Comparison of ENCODE assay signal across 1 cellular context in the genomic region with DNA sequence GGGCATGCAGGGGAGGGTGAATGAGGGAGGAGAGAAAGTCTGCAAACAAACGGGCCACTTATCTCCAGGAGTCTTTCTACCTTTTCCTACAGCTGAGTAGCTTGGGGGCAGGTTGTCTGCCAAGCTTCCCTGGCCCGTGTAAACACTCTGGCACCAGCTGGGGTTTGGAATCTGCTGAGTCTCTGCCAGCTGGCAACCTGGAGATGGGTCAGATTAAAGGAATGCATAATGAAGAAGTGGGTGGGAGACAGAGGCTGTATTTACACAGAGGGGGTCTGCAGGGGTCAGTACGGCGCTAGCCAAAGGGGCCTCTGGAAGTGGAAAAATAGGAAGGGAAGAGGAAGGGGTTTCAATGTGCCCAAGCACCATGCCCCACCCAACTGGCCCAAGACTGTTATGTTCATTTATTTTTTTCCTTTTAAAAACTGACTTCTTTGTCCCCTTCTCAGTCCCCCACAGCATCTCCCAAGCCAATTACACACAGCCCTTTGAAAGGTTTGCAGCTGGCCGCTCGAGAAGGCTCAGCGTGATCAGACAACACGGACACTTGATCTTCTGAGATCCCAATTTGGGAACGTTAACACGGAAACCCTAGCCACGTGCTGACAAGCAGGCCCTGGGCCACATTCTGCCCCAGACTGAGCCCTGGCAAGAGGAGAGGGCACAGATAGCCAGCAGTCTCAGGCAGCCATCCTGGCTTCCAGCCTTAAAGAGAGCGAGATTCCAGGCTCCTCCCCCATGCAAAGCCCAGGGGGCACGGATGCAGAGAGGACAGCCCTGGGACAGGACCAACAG.
TF ChIP-seq lines count a peak whose summit lies in the region.

No MANE protein-coding gene starts in this region.

TF ChIP-seq in HepG2, 621 proteins besides CTCF, POLR2A, EP300 and RAD21 (continued from another document and continues in another):
- TF ChIP-seq ZNF75D (CRISPR knock-in tag; IDR thresholded peaks at IDR 0.05; ENCODE audit: borderline replicate concordance), result no peak
- TF ChIP-seq ZBTB38 (CRISPR knock-in tag; IDR thresholded peaks at IDR 0.05), result peak; percentile 44; the same call in 1 of the 2 replicates
- TF ChIP-seq ZNF260 (CRISPR knock-in tag; IDR thresholded peaks at IDR 0.05; ENCODE audit: borderline replicate concordance, low read depth), result no peak
- TF ChIP-seq ESRRA (CRISPR knock-in tag; IDR thresholded peaks at IDR 0.05; ENCODE audit: low read depth), result no peak
- no peak for TF ChIP-seq ZNF331 (CRISPR knock-in tag; IDR thresholded peaks at IDR 0.05)
- TF ChIP-seq KLF16 (CRISPR knock-in tag; IDR thresholded peaks at IDR 0.05), result no peak
- TF ChIP-seq NR1H2 (CRISPR knock-in tag; IDR thresholded peaks at IDR 0.05; ENCODE audit: borderline replicate concordance, low read depth), result no peak
- no peak for TF ChIP-seq BRD4 (CRISPR knock-in tag; IDR thresholded peaks at IDR 0.05)
- TF ChIP-seq RCOR2 (CRISPR knock-in tag; IDR thresholded peaks at IDR 0.05), result peak; percentile 2; the same call in 1 of the 2 replicates
- no peak for TF ChIP-seq ZNF746 (CRISPR knock-in tag; IDR thresholded peaks at IDR 0.05)
- TF ChIP-seq, protein P1, sequence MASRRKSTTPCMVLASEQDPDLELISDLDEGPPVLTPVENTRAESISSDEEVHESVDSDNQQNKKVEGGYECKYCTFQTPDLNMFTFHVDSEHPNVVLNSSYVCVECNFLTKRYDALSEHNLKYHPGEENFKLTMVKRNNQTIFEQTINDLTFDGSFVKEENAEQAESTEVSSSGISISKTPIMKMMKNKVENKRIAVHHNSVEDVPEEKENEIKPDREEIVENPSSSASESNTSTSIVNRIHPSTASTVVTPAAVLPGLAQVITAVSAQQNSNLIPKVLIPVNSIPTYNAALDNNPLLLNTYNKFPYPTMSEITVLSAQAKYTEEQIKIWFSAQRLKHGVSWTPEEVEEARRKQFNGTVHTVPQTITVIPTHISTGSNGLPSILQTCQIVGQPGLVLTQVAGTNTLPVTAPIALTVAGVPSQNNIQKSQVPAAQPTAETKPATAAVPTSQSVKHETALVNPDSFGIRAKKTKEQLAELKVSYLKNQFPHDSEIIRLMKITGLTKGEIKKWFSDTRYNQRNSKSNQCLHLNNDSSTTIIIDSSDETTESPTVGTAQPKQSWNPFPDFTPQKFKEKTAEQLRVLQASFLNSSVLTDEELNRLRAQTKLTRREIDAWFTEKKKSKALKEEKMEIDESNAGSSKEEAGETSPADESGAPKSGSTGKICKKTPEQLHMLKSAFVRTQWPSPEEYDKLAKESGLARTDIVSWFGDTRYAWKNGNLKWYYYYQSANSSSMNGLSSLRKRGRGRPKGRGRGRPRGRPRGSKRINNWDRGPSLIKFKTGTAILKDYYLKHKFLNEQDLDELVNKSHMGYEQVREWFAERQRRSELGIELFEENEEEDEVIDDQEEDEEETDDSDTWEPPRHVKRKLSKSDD (CRISPR knock-in tag; IDR thresholded peaks at IDR 0.05; ENCODE audit: low read depth), result peak; percentile 30; the same call in 1 of the 2 replicates
- no peak for TF ChIP-seq PLRG1 (conservative IDR thresholded peaks at IDR 0.05)
- peak; percentile 48; the same call in 1 of the 2 replicates for TF ChIP-seq GATAD2A (CRISPR knock-in tag; IDR thresholded peaks at IDR 0.05)
- no peak for TF ChIP-seq U2AF1 (optimal IDR thresholded peaks at IDR 0.05; ENCODE audit: low read depth, low read length)
- TF ChIP-seq ZNF567 (CRISPR knock-in tag; IDR thresholded peaks at IDR 0.05; ENCODE audit: borderline replicate concordance), result no peak
- TF ChIP-seq NKX3-1 (CRISPR knock-in tag; IDR thresholded peaks at IDR 0.05), result no peak
- TF ChIP-seq ZSCAN20 (CRISPR knock-in tag; IDR thresholded peaks at IDR 0.05; ENCODE audit: borderline replicate concordance), result no peak
- TF ChIP-seq, protein P2, sequence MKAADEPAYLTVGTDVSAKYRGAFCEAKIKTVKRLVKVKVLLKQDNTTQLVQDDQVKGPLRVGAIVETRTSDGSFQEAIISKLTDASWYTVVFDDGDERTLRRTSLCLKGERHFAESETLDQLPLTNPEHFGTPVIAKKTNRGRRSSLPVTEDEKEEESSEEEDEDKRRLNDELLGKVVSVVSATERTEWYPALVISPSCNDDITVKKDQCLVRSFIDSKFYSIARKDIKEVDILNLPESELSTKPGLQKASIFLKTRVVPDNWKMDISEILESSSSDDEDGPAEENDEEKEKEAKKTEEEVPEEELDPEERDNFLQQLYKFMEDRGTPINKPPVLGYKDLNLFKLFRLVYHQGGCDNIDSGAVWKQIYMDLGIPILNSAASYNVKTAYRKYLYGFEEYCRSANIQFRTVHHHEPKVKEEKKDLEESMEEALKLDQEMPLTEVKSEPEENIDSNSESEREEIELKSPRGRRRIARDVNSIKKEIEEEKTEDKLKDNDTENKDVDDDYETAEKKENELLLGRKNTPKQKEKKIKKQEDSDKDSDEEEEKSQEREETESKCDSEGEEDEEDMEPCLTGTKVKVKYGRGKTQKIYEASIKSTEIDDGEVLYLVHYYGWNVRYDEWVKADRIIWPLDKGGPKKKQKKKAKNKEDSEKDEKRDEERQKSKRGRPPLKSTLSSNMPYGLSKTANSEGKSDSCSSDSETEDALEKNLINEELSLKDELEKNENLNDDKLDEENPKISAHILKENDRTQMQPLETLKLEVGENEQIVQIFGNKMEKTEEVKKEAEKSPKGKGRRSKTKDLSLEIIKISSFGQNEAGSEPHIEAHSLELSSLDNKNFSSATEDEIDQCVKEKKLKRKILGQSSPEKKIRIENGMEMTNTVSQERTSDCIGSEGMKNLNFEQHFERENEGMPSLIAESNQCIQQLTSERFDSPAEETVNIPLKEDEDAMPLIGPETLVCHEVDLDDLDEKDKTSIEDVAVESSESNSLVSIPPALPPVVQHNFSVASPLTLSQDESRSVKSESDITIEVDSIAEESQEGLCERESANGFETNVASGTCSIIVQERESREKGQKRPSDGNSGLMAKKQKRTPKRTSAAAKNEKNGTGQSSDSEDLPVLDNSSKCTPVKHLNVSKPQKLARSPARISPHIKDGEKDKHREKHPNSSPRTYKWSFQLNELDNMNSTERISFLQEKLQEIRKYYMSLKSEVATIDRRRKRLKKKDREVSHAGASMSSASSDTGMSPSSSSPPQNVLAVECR (CRISPR knock-in tag; IDR thresholded peaks at IDR 0.05; ENCODE audit: borderline replicate concordance), result no peak
- TF ChIP-seq GPN1 (CRISPR knock-in tag; IDR thresholded peaks at IDR 0.05; ENCODE audit: borderline replicate concordance), result no peak
- TF ChIP-seq NR3C1 (CRISPR knock-in tag; IDR thresholded peaks at IDR 0.05), result no peak
- no peak for TF ChIP-seq AKAP8 (CRISPR knock-in tag; IDR thresholded peaks at IDR 0.05)
- TF ChIP-seq NFATC3 (CRISPR knock-in tag; IDR thresholded peaks at IDR 0.05), result no peak
- TF ChIP-seq ZNF816 (CRISPR knock-in tag; IDR thresholded peaks at IDR 0.05; ENCODE audit: borderline replicate concordance), result no peak
- TF ChIP-seq, protein P3, sequence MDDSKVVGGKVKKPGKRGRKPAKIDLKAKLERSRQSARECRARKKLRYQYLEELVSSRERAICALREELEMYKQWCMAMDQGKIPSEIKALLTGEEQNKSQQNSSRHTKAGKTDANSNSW (CRISPR knock-in tag; IDR thresholded peaks at IDR 0.05; ENCODE audit: borderline replicate concordance), result no peak
- TF ChIP-seq POLR2AphosphoS5 (IDR thresholded peaks at IDR 0.05; ENCODE audit: low read depth, low read length), result no peak
- no peak for TF ChIP-seq RBM22 (optimal IDR thresholded peaks at IDR 0.05; ENCODE audit: low read length)
- no peak for TF ChIP-seq KDM3A (CRISPR knock-in tag; IDR thresholded peaks at IDR 0.05; ENCODE audit: low read depth)
- no peak for TF ChIP-seq TRIM24 (CRISPR knock-in tag; IDR thresholded peaks at IDR 0.05)
- TF ChIP-seq ZMYM3 (CRISPR knock-in tag; IDR thresholded peaks at IDR 0.05), result no peak
- TF ChIP-seq ZNF839 (CRISPR knock-in tag; IDR thresholded peaks at IDR 0.05; ENCODE audit: borderline replicate concordance), result no peak
- TF ChIP-seq, protein P4, sequence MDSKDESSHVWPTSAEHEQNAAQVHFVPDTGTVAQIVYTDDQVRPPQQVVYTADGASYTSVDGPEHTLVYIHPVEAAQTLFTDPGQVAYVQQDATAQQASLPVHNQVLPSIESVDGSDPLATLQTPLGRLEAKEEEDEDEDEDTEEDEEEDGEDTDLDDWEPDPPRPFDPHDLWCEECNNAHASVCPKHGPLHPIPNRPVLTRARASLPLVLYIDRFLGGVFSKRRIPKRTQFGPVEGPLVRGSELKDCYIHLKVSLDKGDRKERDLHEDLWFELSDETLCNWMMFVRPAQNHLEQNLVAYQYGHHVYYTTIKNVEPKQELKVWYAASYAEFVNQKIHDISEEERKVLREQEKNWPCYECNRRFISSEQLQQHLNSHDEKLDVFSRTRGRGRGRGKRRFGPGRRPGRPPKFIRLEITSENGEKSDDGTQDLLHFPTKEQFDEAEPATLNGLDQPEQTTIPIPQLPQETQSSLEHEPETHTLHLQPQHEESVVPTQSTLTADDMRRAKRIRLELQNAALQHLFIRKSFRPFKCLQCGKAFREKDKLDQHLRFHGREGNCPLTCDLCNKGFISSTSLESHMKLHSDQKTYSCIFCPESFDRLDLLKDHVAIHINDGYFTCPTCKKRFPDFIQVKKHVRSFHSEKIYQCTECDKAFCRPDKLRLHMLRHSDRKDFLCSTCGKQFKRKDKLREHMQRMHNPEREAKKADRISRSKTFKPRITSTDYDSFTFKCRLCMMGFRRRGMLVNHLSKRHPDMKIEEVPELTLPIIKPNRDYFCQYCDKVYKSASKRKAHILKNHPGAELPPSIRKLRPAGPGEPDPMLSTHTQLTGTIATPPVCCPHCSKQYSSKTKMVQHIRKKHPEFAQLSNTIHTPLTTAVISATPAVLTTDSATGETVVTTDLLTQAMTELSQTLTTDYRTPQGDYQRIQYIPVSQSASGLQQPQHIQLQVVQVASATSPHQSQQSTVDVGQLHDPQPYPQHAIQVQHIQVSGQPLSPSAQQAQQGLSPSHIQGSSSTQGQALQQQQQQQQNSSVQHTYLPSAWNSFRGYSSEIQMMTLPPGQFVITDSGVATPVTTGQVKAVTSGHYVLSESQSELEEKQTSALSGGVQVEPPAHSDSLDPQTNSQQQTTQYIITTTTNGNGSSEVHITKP (CRISPR knock-in tag; IDR thresholded peaks at IDR 0.05; ENCODE audit: low read depth), result 0 out of 2 replicates have a peak, but pooled peaks have one; percentile 14
- no peak for TF ChIP-seq HDAC1 (CRISPR knock-in tag; IDR thresholded peaks at IDR 0.05)
- no peak for TF ChIP-seq ZNF562 (CRISPR knock-in tag; IDR thresholded peaks at IDR 0.05; ENCODE audit: borderline replicate concordance)
- no peak for TF ChIP-seq ZNF782 (CRISPR knock-in tag; IDR thresholded peaks at IDR 0.05; ENCODE audit: borderline replicate concordance)
- TF ChIP-seq ZNF124 (CRISPR knock-in tag; IDR thresholded peaks at IDR 0.05), result no peak
- 0 out of 2 replicates have a peak, but pooled peaks have one; percentile 46 for TF ChIP-seq ZC3H13 (CRISPR knock-in tag; IDR thresholded peaks at IDR 0.05)
- 0 out of 2 replicates have a peak, but pooled peaks have one; percentile 16 for TF ChIP-seq HMG20A (CRISPR knock-in tag; IDR thresholded peaks at IDR 0.05; ENCODE audit: borderline replicate concordance)
- TF ChIP-seq, protein P5, sequence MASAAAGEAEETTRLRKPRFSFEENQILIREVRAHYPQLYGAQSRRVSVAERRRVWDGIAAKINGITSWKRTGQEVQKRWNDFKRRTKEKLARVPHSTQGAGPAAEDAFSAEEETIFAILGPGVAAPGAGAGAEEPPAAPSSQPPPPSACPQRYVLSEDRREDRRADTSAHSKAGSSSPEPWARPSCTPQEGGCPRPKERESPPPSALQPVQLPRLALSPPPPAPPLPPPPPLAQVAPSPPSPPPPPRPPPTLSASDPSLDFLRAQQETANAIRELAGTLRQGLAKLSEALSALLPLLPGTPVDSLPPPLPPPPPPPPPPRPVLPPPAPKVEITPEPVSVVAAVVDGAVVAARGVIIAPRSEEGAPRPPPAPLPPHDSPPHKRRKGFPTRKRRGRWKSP (CRISPR knock-in tag; IDR thresholded peaks at IDR 0.05), result no peak
- no peak for TF ChIP-seq FOXA1 (IDR thresholded peaks at IDR 0.05)
- TF ChIP-seq FOXA1 (CRISPR knock-in tag; IDR thresholded peaks at IDR 0.05), result peak; percentile 63
- peak; percentile 62 for TF ChIP-seq TEAD3 (CRISPR knock-in tag; optimal IDR thresholded peaks at IDR 0.05; ENCODE audit: borderline replicate concordance)
- no peak for TF ChIP-seq SMC3 (IDR thresholded peaks at IDR 0.05; ENCODE audit: low read length)
- TF ChIP-seq, protein P6, sequence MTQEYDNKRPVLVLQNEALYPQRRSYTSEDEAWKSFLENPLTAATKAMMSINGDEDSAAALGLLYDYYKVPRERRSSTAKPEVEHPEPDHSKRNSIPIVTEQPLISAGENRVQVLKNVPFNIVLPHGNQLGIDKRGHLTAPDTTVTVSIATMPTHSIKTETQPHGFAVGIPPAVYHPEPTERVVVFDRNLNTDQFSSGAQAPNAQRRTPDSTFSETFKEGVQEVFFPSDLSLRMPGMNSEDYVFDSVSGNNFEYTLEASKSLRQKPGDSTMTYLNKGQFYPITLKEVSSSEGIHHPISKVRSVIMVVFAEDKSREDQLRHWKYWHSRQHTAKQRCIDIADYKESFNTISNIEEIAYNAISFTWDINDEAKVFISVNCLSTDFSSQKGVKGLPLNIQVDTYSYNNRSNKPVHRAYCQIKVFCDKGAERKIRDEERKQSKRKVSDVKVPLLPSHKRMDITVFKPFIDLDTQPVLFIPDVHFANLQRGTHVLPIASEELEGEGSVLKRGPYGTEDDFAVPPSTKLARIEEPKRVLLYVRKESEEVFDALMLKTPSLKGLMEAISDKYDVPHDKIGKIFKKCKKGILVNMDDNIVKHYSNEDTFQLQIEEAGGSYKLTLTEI (CRISPR knock-in tag; conservative IDR thresholded peaks at IDR 0.05), result no peak
- peak; percentile 36; the same call in 1 of the 2 replicates for TF ChIP-seq ZNF772 (CRISPR knock-in tag; IDR thresholded peaks at IDR 0.05)
- TF ChIP-seq PHF20 (CRISPR knock-in tag; IDR thresholded peaks at IDR 0.05), result peak; percentile 17; the same call in 1 of the 2 replicates
- no peak for TF ChIP-seq GATA4 (IDR thresholded peaks at IDR 0.05; ENCODE audit: borderline replicate concordance, low read depth)
- TF ChIP-seq RELA (CRISPR knock-in tag; IDR thresholded peaks at IDR 0.05), result no peak
- TF ChIP-seq ELF4 (CRISPR knock-in tag; IDR thresholded peaks at IDR 0.05; ENCODE audit: borderline replicate concordance), result no peak
- no peak for TF ChIP-seq MIXL1 (CRISPR knock-in tag; IDR thresholded peaks at IDR 0.05)
- TF ChIP-seq ZNF788 (CRISPR knock-in tag; IDR thresholded peaks at IDR 0.05; ENCODE audit: borderline replicate concordance), result no peak; the same call in 1 of the 2 replicates
- TF ChIP-seq SATB2 (CRISPR knock-in tag; IDR thresholded peaks at IDR 0.05), result no peak
- no peak for TF ChIP-seq SRSF9 (IDR thresholded peaks at IDR 0.05; ENCODE audit: borderline replicate concordance, insufficient read depth, low read depth, low read length, poor library complexity, severe bottlenecking)
- no peak for TF ChIP-seq ZMYM2 (CRISPR knock-in tag; IDR thresholded peaks at IDR 0.05)
- no peak for TF ChIP-seq KAT2B (IDR thresholded peaks at IDR 0.05; ENCODE audit: borderline replicate concordance, low read depth, low read length)
- no peak for TF ChIP-seq HOXD1 (CRISPR knock-in tag; IDR thresholded peaks at IDR 0.05)
- TF ChIP-seq GFI1 (CRISPR knock-in tag; IDR thresholded peaks at IDR 0.05; ENCODE audit: borderline replicate concordance), result no peak
- TF ChIP-seq ZNF780A (CRISPR knock-in tag; IDR thresholded peaks at IDR 0.05), result no peak
- no peak for TF ChIP-seq ZNF879 (CRISPR knock-in tag; IDR thresholded peaks at IDR 0.05)
